Comparison of ENCODE assay signal across 20 cellular contexts in the genomic region with DNA sequence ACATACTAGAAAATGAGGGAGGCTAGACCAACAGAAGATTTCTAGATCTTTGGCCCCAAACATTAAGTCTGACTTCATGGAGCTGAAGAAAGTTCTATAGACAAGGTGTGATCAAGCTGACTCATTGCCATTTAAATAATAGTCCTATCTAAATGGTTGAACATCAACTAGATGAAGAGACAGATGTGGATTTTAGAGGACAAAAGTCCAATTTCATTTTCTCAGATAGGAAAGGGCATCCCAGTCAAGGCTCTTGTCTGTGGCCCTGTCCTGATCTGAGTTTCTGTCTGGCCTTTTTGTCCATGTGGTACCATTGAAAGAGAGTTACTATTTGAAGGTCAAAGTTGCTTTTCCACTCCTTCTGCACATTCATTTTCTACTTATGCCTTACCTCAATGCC.
"Had no signal": no experiment of that assay in that cellular context is flagged by ENCODE, and none has a peak within 500 bp of the region (broad histone marks: within the 10 kb centered on the region; RNA-seq: fewer than 3 reads in every experiment).

No MANE protein-coding gene starts in this region.

- H3K9me3 ChIP-seq: heart left ventricle, suprapubic skin, upper lobe of left lung had no signal

- H3K9me3 Mint-ChIP-seq: activated CD4-positive, alpha-beta memory T cell treated with anti-CD3 and anti-CD28 coated beads for 36 hours; activated naive CD8-positive, alpha-beta T cell treated with anti-CD3 and anti-CD28 coated beads for 36 hours; T-cell had no signal

- DNase-seq: activated CD4-positive, alpha-beta memory T cell treated with anti-CD3 and anti-CD28 coated beads for 36 hours; activated gamma-delta T cell treated with Interleukin-2 at 50 U/mL for 16 hours; activated naive CD8-positive, alpha-beta T cell treated with anti-CD3 and anti-CD28 coated beads for 36 hours; activated T-cell treated with anti-CD3 and anti-CD28 coated beads, Interleukin-2, amount 50 U/mL, for 48 hours; anterior cingulate cortex; dorsolateral prefrontal cortex; heart left ventricle; islet precursor cell; left ventricle myocardium superior; posterior cingulate gyrus; right cardiac atrium; stimulated activated CD4-positive, alpha-beta T cell treated with anti-CD3 and anti-CD28 coated beads, Interleukin-12 subunit alpha, Interleukin-12 subunit beta, amount 100 ng/mL, for 4 hours; stimulated activated CD4-positive, alpha-beta T cell treated with anti-CD3 and anti-CD28 coated beads, Interleukin-2, amount 100 ng/mL, for 48 hours; stimulated activated CD8-positive, alpha-beta memory T cell treated with anti-CD3 and anti-CD28 coated beads, Interleukin-4, amount 100 ng/mL, for 48 hours; stimulated activated naive CD8-positive, alpha-beta T cell treated with anti-CD3 and anti-CD28 coated beads, Interleukin-15, Interleukin-2, amounts not matched to agents 100 U/mL and 50 U/mL, for 24 hours; T-cell; T1000; upper lobe of left lung had no signal

- H3K27me3 Mint-ChIP-seq: activated CD4-positive, alpha-beta memory T cell treated with anti-CD3 and anti-CD28 coated beads for 36 hours; activated naive CD8-positive, alpha-beta T cell treated with anti-CD3 and anti-CD28 coated beads for 36 hours; T-cell had no signal

- H3K36me3 ChIP-seq: suprapubic skin had no signal

- FAIRE-seq: frontal cortex had no signal

- H3K27ac ChIP-seq: suprapubic skin had no signal

- ATAC-seq: left ventricle myocardium superior; right cardiac atrium; stimulated activated naive CD8-positive, alpha-beta T cell treated with anti-CD3 and anti-CD28 coated beads, Interleukin-15, Interleukin-2, amounts not matched to agents 100 U/mL and 50 U/mL, for 24 hours; T-cell had no signal

- H3K27ac Mint-ChIP-seq: activated CD4-positive, alpha-beta memory T cell treated with anti-CD3 and anti-CD28 coated beads for 36 hours; activated naive CD8-positive, alpha-beta T cell treated with anti-CD3 and anti-CD28 coated beads for 36 hours; T-cell had no signal

- H3K4me3 ChIP-seq: dorsolateral prefrontal cortex, heart left ventricle, suprapubic skin, upper lobe of left lung had no signal

- H3K4me3 Mint-ChIP-seq: activated CD4-positive, alpha-beta memory T cell treated with anti-CD3 and anti-CD28 coated beads for 36 hours; activated naive CD8-positive, alpha-beta T cell treated with anti-CD3 and anti-CD28 coated beads for 36 hours; T-cell had no signal

- H3K27me3 ChIP-seq: dorsolateral prefrontal cortex, heart left ventricle, suprapubic skin, upper lobe of left lung had no signal
